In genomic region chr2:162490052-162490717, GRCh38 we compare ENCODE assay signal across 10 cellular contexts.
DNase-seq lines count a peak whose midpoint lies in the region; ATAC-seq, FAIRE-seq and TF ChIP-seq lines count a peak whose summit lies in the region.
"Had no signal": no experiment of that assay in that cellular context is flagged by ENCODE, and none has a peak within 500 bp of the region (broad histone marks: within the 10 kb centered on the region; RNA-seq: fewer than 3 reads in every experiment).

No MANE protein-coding gene starts in this region.

- no peak for FAIRE-seq in frontal cortex (lab: Jason Lieb, UNC)

- peak overlapping the region; percentile 80 for H3K27ac ChIP-seq in RWPE1

- peak; percentile 40 for DNase-seq in GM10266 (ENCODE audit: extremely low spot score)
- DNase-seq in RWPE1 (ENCODE audit: low spot score) = peak; percentile 56
- no peak for DNase-seq in GDM1 (lab: John Stamatoyannopoulos, UW)
- DNase-seq in SIG-M5 (lab: John Stamatoyannopoulos, UW) = no peak
- no peak for DNase-seq in GF-D8 (lab: John Stamatoyannopoulos, UW)
- no peak for DNase-seq in frontal cortex (ENCODE audit: low spot score in 2 of 2)
- DNase-seq: Calu3, NCI-H446 treated with DMSO at 0.1 percent for 48 hours had no signal

- peak; percentile 72 for ATAC-seq in GM19372 (IDR thresholded peaks at IDR 0.05; ENCODE audit: low read depth, unreplicated experiment)
- ATAC-seq in HG03039 (IDR thresholded peaks at IDR 0.05; ENCODE audit: unreplicated experiment) = peak; percentile 76

- TF ChIP-seq CTCF in GM10266 (IDR thresholded peaks at IDR 0.05; ENCODE audit: control insufficient read depth, insufficient read depth, low read depth, missing control alignments) = no peak
- TF ChIP-seq CTCF in RWPE1 (conservative IDR thresholded peaks at IDR 0.05; ENCODE audit: low read depth) = no peak

- POLR2A ChIA-PET in RWPE1 (lab: Yijun Ruan, JAX; ENCODE audit: low non-redundant PET) = no interaction called here

- CTCF ChIA-PET in RWPE1 (lab: Yijun Ruan, JAX) = interaction anchor here (0.7 kb wide), 1 partner anchor 94 kb away, joined by 4 read pairs; no protein-coding TSS in a partner anchor

Comparison
In these comparisons a context has a peak if more than half of its experiments do, and no peak if none do; other contexts are left out.
1. DNase-seq: peak in GM10266 (single experiment) and RWPE1 (single experiment); none in GDM1 (single experiment), SIG-M5 (single experiment), GF-D8 (single experiment) and frontal cortex (0 of 2).